1 cellular context compared by ENCODE assay signal in the genomic region with DNA sequence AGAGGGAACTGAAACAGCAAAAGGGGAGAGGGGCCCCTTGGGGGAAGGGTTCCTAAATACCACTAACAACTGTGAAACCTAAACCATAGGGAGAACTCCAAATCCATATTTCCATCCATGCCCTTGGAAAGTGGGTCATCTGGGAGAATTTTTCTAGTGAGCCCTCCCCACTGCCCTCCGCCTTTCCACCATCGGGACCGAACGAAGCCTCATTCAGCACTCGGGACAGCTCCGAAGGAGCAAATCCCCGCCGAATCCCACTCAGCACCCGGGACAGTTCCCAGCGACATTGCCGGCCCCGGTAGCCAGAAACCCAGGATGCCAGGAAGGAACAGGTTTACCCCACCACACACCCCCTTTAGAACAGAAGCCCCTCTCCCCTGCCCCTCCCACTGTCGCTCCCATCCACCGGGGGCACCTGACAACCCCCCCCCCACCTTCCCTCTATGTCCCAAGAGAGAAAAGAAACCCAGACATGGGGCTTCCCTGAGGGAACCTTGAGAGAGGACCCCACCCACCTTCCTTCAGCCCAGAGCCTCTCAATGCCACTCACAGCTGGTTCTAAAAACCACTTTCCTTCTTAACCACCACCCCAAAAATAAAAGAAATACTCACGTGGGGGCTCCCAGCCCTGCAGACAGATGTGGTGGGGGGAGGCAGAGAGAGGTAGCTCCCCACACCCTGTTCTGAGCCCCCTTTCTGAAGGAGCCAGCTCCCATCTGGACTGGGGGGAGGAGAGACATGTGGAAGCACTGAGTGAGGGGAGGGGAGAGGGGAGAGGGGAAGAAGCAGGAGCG.
TF ChIP-seq lines count a peak whose summit lies in the region.

No MANE protein-coding gene starts in this region.

TF ChIP-seq in HepG2, 621 proteins besides CTCF, POLR2A, EP300 and RAD21 (continued from another document and continues in another):
- TF ChIP-seq, protein P1, sequence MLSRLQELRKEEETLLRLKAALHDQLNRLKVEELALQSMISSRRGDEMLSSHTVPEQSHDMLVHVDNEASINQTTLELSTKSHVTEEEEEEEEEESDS (CRISPR knock-in tag; IDR thresholded peaks at IDR 0.05; ENCODE audit: borderline replicate concordance) = peak; percentile 98
- no peak for TF ChIP-seq IKZF1 (IDR thresholded peaks at IDR 0.05)
- no peak for TF ChIP-seq FOXP1 (IDR thresholded peaks at IDR 0.05)
- peak; percentile 68 for TF ChIP-seq FOXP1 (CRISPR knock-in tag; IDR thresholded peaks at IDR 0.05)
- TF ChIP-seq ZNF674 (CRISPR knock-in tag; IDR thresholded peaks at IDR 0.05; ENCODE audit: low read depth) = peak; percentile 96; the same call in 1 of the 2 replicates
- TF ChIP-seq WIZ (CRISPR knock-in tag; IDR thresholded peaks at IDR 0.05) = peak; percentile 100
- TF ChIP-seq, protein P2, sequence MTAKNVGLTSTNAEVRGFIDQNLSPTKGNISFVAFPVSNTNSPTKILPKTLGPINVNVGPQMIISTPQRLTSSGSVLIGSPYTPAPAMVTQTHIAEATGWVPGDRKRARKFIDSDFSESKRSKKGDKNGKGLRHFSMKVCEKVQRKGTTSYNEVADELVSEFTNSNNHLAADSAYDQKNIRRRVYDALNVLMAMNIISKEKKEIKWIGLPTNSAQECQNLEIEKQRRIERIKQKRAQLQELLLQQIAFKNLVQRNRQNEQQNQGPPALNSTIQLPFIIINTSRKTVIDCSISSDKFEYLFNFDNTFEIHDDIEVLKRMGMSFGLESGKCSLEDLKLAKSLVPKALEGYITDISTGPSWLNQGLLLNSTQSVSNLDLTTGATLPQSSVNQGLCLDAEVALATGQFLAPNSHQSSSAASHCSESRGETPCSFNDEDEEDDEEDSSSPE (CRISPR knock-in tag; IDR thresholded peaks at IDR 0.05) = peak; percentile 81
- no peak for TF ChIP-seq ZNF672 (CRISPR knock-in tag; IDR thresholded peaks at IDR 0.05)
- peak; percentile 96 for TF ChIP-seq ZSCAN31 (CRISPR knock-in tag; IDR thresholded peaks at IDR 0.05; ENCODE audit: low read depth)
- peak; percentile 99 for TF ChIP-seq NFKBIZ (CRISPR knock-in tag; IDR thresholded peaks at IDR 0.05)
- peak; percentile 93; the same call in 1 of the 2 replicates for TF ChIP-seq ZNF780A (CRISPR knock-in tag; IDR thresholded peaks at IDR 0.05)
- TF ChIP-seq NFKB2 (CRISPR knock-in tag; IDR thresholded peaks at IDR 0.05; ENCODE audit: borderline replicate concordance) = peak; percentile 100
- TF ChIP-seq SRF (IDR thresholded peaks at IDR 0.05; ENCODE audit: low read depth, low read length) = no peak
- TF ChIP-seq, protein P3, sequence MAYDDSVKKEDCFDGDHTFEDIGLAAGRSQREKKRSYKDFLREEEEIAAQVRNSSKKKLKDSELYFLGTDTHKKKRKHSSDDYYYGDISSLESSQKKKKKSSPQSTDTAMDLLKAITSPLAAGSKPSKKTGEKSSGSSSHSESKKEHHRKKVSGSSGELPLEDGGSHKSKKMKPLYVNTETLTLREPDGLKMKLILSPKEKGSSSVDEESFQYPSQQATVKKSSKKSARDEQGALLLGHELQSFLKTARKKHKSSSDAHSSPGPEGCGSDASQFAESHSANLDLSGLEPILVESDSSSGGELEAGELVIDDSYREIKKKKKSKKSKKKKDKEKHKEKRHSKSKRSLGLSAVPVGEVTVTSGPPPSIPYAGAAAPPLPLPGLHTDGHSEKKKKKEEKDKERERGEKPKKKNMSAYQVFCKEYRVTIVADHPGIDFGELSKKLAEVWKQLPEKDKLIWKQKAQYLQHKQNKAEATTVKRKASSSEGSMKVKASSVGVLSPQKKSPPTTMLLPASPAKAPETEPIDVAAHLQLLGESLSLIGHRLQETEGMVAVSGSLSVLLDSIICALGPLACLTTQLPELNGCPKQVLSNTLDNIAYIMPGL (CRISPR knock-in tag; IDR thresholded peaks at IDR 0.05; ENCODE audit: borderline replicate concordance in 1 of 2, low read depth in 1 of 2) = peak; percentile 41 to 87; a peak in 3 of 4 replicates
- TF ChIP-seq LCORL (IDR thresholded peaks at IDR 0.05) = no peak
- TF ChIP-seq LCORL (CRISPR knock-in tag; IDR thresholded peaks at IDR 0.05) = peak; percentile 58; the same call in 1 of the 2 replicates
- TF ChIP-seq ZNF615 (CRISPR knock-in tag; IDR thresholded peaks at IDR 0.05; ENCODE audit: borderline replicate concordance) = peak; percentile 99
- TF ChIP-seq, protein P4, sequence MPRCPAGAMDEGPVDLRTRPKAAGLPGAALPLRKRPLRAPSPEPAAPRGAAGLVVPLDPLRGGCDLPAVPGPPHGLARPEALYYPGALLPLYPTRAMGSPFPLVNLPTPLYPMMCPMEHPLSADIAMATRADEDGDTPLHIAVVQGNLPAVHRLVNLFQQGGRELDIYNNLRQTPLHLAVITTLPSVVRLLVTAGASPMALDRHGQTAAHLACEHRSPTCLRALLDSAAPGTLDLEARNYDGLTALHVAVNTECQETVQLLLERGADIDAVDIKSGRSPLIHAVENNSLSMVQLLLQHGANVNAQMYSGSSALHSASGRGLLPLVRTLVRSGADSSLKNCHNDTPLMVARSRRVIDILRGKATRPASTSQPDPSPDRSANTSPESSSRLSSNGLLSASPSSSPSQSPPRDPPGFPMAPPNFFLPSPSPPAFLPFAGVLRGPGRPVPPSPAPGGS (CRISPR knock-in tag; IDR thresholded peaks at IDR 0.05) = peak; percentile 97
- TF ChIP-seq HNF4G (IDR thresholded peaks at IDR 0.05; ENCODE audit: borderline replicate concordance, low read depth, low read length) = no peak
- TF ChIP-seq HNF4G (CRISPR knock-in tag; IDR thresholded peaks at IDR 0.05; ENCODE audit: borderline replicate concordance, low read depth) = peak; percentile 64; the same call in 1 of the 2 replicates
- peak; percentile 96; the same call in 1 of the 2 replicates for TF ChIP-seq HOXA7 (CRISPR knock-in tag; IDR thresholded peaks at IDR 0.05)
- TF ChIP-seq PAF1 (CRISPR knock-in tag; IDR thresholded peaks at IDR 0.05) = no peak
- TF ChIP-seq, protein P5, sequence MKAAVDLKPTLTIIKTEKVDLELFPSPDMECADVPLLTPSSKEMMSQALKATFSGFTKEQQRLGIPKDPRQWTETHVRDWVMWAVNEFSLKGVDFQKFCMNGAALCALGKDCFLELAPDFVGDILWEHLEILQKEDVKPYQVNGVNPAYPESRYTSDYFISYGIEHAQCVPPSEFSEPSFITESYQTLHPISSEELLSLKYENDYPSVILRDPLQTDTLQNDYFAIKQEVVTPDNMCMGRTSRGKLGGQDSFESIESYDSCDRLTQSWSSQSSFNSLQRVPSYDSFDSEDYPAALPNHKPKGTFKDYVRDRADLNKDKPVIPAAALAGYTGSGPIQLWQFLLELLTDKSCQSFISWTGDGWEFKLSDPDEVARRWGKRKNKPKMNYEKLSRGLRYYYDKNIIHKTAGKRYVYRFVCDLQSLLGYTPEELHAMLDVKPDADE (CRISPR knock-in tag; IDR thresholded peaks at IDR 0.05) = peak; percentile 99
- TF ChIP-seq, protein P6, sequence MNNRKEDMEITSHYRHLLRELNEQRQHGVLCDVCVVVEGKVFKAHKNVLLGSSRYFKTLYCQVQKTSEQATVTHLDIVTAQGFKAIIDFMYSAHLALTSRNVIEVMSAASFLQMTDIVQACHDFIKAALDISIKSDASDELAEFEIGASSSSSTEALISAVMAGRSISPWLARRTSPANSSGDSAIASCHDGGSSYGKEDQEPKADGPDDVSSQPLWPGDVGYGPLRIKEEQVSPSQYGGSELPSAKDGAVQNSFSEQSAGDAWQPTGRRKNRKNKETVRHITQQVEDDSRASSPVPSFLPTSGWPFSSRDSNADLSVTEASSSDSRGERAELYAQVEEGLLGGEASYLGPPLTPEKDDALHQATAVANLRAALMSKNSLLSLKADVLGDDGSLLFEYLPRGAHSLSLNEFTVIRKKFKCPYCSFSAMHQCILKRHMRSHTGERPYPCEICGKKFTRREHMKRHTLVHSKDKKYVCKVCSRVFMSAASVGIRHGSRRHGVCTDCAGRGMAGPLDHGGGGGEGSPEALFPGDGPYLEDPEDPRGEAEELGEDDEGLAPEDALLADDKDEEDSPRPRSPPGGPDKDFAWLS (CRISPR knock-in tag; IDR thresholded peaks at IDR 0.05; ENCODE audit: borderline replicate concordance) = no peak
- peak; percentile 99 for TF ChIP-seq SATB2 (CRISPR knock-in tag; IDR thresholded peaks at IDR 0.05)
- TF ChIP-seq, protein P7, sequence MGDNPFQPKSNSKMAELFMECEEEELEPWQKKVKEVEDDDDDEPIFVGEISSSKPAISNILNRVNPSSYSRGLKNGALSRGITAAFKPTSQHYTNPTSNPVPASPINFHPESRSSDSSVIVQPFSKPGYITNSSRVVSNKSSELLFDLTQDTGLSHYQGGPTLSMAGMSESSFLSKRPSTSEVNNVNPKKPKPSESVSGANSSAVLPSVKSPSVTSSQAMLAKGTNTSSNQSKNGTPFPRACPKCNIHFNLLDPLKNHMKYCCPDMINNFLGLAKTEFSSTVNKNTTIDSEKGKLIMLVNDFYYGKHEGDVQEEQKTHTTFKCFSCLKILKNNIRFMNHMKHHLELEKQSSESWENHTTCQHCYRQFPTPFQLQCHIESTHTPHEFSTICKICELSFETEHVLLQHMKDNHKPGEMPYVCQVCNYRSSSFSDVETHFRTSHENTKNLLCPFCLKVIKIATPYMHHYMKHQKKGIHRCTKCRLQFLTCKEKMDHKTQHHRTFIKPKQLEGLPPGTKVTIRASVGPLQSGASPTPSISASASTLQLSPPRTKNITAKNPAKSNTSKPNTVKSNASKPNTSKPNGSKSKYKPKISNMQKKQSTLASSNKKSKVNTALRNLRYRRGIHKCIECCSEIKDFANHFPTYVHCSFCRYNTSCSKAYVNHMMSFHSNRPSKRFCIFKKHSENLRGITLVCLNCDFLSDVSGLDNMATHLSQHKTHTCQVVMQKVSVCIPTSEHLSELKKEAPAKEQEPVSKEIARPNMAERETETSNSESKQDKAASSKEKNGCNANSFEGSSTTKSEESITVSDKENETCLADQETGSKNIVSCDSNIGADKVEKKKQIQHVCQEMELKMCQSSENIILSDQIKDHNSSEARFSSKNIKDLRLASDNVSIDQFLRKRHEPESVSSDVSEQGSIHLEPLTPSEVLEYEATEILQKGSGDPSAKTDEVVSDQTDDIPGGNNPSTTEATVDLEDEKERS (CRISPR knock-in tag; IDR thresholded peaks at IDR 0.05) = peak; percentile 98
- TF ChIP-seq, protein P8, sequence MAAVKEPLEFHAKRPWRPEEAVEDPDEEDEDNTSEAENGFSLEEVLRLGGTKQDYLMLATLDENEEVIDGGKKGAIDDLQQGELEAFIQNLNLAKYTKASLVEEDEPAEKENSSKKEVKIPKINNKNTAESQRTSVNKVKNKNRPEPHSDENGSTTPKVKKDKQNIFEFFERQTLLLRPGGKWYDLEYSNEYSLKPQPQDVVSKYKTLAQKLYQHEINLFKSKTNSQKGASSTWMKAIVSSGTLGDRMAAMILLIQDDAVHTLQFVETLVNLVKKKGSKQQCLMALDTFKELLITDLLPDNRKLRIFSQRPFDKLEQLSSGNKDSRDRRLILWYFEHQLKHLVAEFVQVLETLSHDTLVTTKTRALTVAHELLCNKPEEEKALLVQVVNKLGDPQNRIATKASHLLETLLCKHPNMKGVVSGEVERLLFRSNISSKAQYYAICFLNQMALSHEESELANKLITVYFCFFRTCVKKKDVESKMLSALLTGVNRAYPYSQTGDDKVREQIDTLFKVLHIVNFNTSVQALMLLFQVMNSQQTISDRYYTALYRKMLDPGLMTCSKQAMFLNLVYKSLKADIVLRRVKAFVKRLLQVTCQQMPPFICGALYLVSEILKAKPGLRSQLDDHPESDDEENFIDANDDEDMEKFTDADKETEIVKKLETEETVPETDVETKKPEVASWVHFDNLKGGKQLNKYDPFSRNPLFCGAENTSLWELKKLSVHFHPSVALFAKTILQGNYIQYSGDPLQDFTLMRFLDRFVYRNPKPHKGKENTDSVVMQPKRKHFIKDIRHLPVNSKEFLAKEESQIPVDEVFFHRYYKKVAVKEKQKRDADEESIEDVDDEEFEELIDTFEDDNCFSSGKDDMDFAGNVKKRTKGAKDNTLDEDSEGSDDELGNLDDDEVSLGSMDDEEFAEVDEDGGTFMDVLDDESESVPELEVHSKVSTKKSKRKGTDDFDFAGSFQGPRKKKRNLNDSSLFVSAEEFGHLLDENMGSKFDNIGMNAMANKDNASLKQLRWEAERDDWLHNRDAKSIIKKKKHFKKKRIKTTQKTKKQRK (IDR thresholded peaks at IDR 0.05; ENCODE audit: low read length) = no peak
- TF ChIP-seq MTA1 (CRISPR knock-in tag; IDR thresholded peaks at IDR 0.05; ENCODE audit: borderline replicate concordance) = peak; percentile 37; the same call in 1 of the 2 replicates
- no peak for TF ChIP-seq HNRNPH1 (optimal IDR thresholded peaks at IDR 0.05; ENCODE audit: low read depth, low read length)
- TF ChIP-seq GTF3A (CRISPR knock-in tag; conservative IDR thresholded peaks at IDR 0.05) = no peak
- peak; percentile 71; the same call in 1 of the 2 replicates for TF ChIP-seq FOXJ3 (CRISPR knock-in tag; IDR thresholded peaks at IDR 0.05; ENCODE audit: borderline replicate concordance)
- peak; percentile 88; the same call in 1 of the 2 replicates for TF ChIP-seq YEATS2 (CRISPR knock-in tag; IDR thresholded peaks at IDR 0.05; ENCODE audit: borderline replicate concordance)
- TF ChIP-seq, protein P9, sequence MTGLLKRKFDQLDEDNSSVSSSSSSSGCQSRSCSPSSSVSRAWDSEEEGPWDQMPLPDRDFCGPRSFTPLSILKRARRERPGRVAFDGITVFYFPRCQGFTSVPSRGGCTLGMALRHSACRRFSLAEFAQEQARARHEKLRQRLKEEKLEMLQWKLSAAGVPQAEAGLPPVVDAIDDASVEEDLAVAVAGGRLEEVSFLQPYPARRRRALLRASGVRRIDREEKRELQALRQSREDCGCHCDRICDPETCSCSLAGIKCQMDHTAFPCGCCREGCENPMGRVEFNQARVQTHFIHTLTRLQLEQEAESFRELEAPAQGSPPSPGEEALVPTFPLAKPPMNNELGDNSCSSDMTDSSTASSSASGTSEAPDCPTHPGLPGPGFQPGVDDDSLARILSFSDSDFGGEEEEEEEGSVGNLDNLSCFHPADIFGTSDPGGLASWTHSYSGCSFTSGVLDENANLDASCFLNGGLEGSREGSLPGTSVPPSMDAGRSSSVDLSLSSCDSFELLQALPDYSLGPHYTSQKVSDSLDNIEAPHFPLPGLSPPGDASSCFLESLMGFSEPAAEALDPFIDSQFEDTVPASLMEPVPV (CRISPR knock-in tag; IDR thresholded peaks at IDR 0.05) = peak; percentile 68; the same call in 1 of the 2 replicates
- no peak for TF ChIP-seq NR2F2 (IDR thresholded peaks at IDR 0.05; ENCODE audit: borderline replicate concordance, low read depth)
- TF ChIP-seq, protein P10, sequence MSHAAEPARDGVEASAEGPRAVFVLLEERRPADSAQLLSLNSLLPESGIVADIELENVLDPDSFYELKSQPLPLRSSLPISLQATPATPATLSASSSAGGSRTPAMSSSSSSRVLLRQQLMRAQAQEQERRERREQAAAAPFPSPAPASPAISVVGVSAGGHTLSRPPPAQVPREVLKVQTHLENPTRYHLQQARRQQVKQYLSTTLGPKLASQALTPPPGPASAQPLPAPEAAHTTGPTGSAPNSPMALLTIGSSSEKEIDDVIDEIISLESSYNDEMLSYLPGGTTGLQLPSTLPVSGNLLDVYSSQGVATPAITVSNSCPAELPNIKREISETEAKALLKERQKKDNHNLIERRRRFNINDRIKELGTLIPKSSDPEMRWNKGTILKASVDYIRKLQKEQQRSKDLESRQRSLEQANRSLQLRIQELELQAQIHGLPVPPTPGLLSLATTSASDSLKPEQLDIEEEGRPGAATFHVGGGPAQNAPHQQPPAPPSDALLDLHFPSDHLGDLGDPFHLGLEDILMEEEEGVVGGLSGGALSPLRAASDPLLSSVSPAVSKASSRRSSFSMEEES (CRISPR knock-in tag; IDR thresholded peaks at IDR 0.05) = peak; percentile 98
- peak; percentile 91; the same call in 1 of the 2 replicates for TF ChIP-seq ZNF598 (CRISPR knock-in tag; IDR thresholded peaks at IDR 0.05; ENCODE audit: borderline replicate concordance)
- peak; percentile 58; the same call in 1 of the 2 replicates for TF ChIP-seq TARDBP (CRISPR knock-in tag; IDR thresholded peaks at IDR 0.05)
- TF ChIP-seq IRF2 (CRISPR knock-in tag; IDR thresholded peaks at IDR 0.05) = peak; percentile 92
- peak; percentile 99 for TF ChIP-seq ZNF563 (CRISPR knock-in tag; IDR thresholded peaks at IDR 0.05)
- peak; percentile 100 for TF ChIP-seq KLF6 (CRISPR knock-in tag; IDR thresholded peaks at IDR 0.05)
- peak; percentile 83 for TF ChIP-seq ZNF768 (CRISPR knock-in tag; IDR thresholded peaks at IDR 0.05)
